Comparison of ENCODE assay signal across 23 cellular contexts in the genomic region with DNA sequence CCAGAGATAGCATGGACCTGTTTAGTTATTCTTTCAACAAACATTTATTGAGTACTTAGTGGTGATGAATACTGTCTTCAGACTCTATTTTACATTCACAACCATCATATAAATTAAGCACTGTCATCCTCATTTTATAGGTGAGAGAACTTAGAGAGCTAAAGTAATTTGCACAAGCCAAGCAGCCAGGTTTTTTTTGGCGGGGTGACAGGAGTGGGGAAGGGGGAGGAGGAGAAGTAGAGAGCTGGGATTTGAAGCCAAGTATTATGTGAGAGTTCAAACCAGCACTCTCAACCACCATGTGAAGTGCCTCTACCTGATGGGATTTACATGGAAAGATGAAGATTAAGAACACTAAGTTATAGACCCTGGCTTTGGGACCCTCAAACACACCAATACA.
DNase-seq lines count a peak whose midpoint lies in the region; ATAC-seq and TF ChIP-seq lines count a peak whose summit lies in the region.
"Had no signal": no experiment of that assay in that cellular context is flagged by ENCODE, and none has a peak within 500 bp of the region (broad histone marks: within the 10 kb centered on the region; RNA-seq: fewer than 3 reads in every experiment).

No MANE protein-coding gene starts in this region.

- TF ChIP-seq CTCF in HEK293 (tag by site-specific recombination; IDR thresholded peaks at IDR 0.05), result no peak

- H3K4me1 ChIP-seq in HEK293 (ENCODE audit: control insufficient read depth, insufficient read depth, low read length), result no peaks in the 10 kb centered on the region
- H3K4me1 ChIP-seq: BE2C, BLaER1 had no signal

- no peaks in the 10 kb centered on the region for H3K36me3 ChIP-seq in HEK293 (ENCODE audit: control insufficient read depth in 2 of 2, insufficient read depth in 1 of 2, low read length in 2 of 2)
- H3K36me3 ChIP-seq: BE2C, BLaER1 had no signal

- H3K36me3 Mint-ChIP-seq in activated naive CD4-positive, alpha-beta T cell treated with anti-CD3 and anti-CD28 coated beads, Interleukin-2, amount 50 U/mL, for 72 hours, result peaks cover 0 to 5% of the 10 kb centered on the region in 2 donors
- H3K36me3 Mint-ChIP-seq: CD14-positive monocyte; CD4-positive, alpha-beta memory T cell; CD4-positive, CD25-positive, alpha-beta regulatory T cell; CD8-positive, alpha-beta memory T cell had no signal

- no peak for ATAC-seq in activated naive CD4-positive, alpha-beta T cell treated with anti-CD3 and anti-CD28 coated beads, Interleukin-2, amount 50 U/mL, for 72 hours
- ATAC-seq: GM12878 had no signal

- H3K4me3 ChIP-seq in HEK293 (ENCODE audit: low read depth, low read length), result no peak overlapping the region
- H3K4me3 ChIP-seq: BLaER1, GM12878 had no signal

- CTCF ChIA-PET in HEK293 (lab: Yijun Ruan, JAX), result no interaction called here

- peaks cover 20 to 23% of the 10 kb centered on the region in 2 donors for H3K9me3 Mint-ChIP-seq in activated naive CD4-positive, alpha-beta T cell treated with anti-CD3 and anti-CD28 coated beads, Interleukin-2, amount 50 U/mL, for 72 hours

- H3K27ac ChIP-seq in HEK293 (ENCODE audit: extremely low read depth, low read depth, low read length), result no peak overlapping the region
- H3K27ac ChIP-seq: BLaER1 had no signal

- H3K27ac Mint-ChIP-seq in activated naive CD4-positive, alpha-beta T cell treated with anti-CD3 and anti-CD28 coated beads, Interleukin-2, amount 50 U/mL, for 72 hours, result no peak overlapping the region
- H3K27ac Mint-ChIP-seq: CD4-positive, alpha-beta memory T cell; CD4-positive, CD25-positive, alpha-beta regulatory T cell; CD8-positive, alpha-beta memory T cell had no signal

- POLR2A ChIA-PET in HEK293 (lab: Yijun Ruan, JAX), result no interaction called here

- DNase-seq in NCI-H1105 treated with DMSO at 0.1 percent for 48 hours (lab: John Stamatoyannopoulos, UW) (peak; percentile 46), NCI-H1105 (lab: John Stamatoyannopoulos, UW) (no peak), NCI-H69 (lab: John Stamatoyannopoulos, UW) (peak; percentile 10), NCI-H82 (lab: John Stamatoyannopoulos, UW) (no peak)
- DNase-seq in activated naive CD4-positive, alpha-beta T cell treated with anti-CD3 and anti-CD28 coated beads, Interleukin-2, amount 50 U/mL, for 72 hours (ENCODE audit: low spot score in 2 of 2), result no peak
- DNase-seq: 8988T; ACHN; BE2C; C1 segment of cervical spinal cord; CD4-positive, alpha-beta memory T cell; CD4-positive, CD25-positive, alpha-beta regulatory T cell; CD8-positive, alpha-beta memory T cell; COR-L47; DMS 273 treated with DMSO at 0.1 percent for 48 hours; DMS153; DMS53; DND-41; EL; GDM1 had no signal

- no peaks in the 10 kb centered on the region for H3K9me3 ChIP-seq in HEK293 (ENCODE audit: control insufficient read depth, insufficient read depth, low read depth, low read length)
- H3K9me3 ChIP-seq: BE2C had no signal

TF ChIP-seq in HEK293, 187 proteins besides CTCF, POLR2A, EP300 and RAD21:
- TF ChIP-seq SCRT1 (tag by site-specific recombination; IDR thresholded peaks at IDR 0.05; ENCODE audit: borderline replicate concordance), result 0 out of 2 replicates have a peak, but pooled peaks have one; percentile 26
- no peak for TF ChIP-seq HOXC10 (CRISPR knock-in tag; IDR thresholded peaks at IDR 0.05)
- TF ChIP-seq ZIC2 (tag by site-specific recombination; IDR thresholded peaks at IDR 0.05), result no peak
- TF ChIP-seq ZNF664 (tag by site-specific recombination; IDR thresholded peaks at IDR 0.05), result no peak
- TF ChIP-seq ZNF747 (tag by site-specific recombination; IDR thresholded peaks at IDR 0.05), result no peak
- TF ChIP-seq FEZF1 (tag by site-specific recombination; IDR thresholded peaks at IDR 0.05), result no peak

Comparison
In these comparisons a context has a peak if more than half of its experiments do, and no peak if none do; other contexts are left out.
1. DNase-seq: peak in NCI-H1105 treated with DMSO at 0.1 percent for 48 hours (single experiment) and NCI-H69 (single experiment); none in NCI-H1105 (single experiment), activated naive CD4-positive, alpha-beta T cell treated with anti-CD3 and anti-CD28 coated beads, Interleukin-2, amount 50 U/mL, for 72 hours (0 of 2) and NCI-H82 (single experiment).